8 cellular contexts compared by ENCODE assay signal in genomic region chr18:22977847-22978701, GRCh38. TPM values are rescaled to one million over a fixed set of nuclear protein-coding genes. Genes with fewer than 3 reads are reported as not detected.
DNase-seq lines count a peak whose midpoint lies in the region; ATAC-seq, FAIRE-seq and TF ChIP-seq lines count a peak whose summit lies in the region.

No MANE protein-coding gene starts in this region.

- TF ChIP-seq EP300 in K562 (IDR thresholded peaks at IDR 0.05; ENCODE audit: low read length): no peak

- no peak overlapping the region for H2AFZ ChIP-seq in K562 (ENCODE audit: low read depth, low read length)

- DNase-seq in Calu3 (peak; percentile 30), K562 (ENCODE audit: extremely low read depth in 1 of 4, low spot score in 3 of 4) (no peak), mucosa of descending colon (no peak), Right ventricle myocardium inferior (ENCODE audit: missing footprints) (no peak), posterior cingulate gyrus (no peak)
- DNase-seq in central memory CD4-positive, alpha-beta T cell: no peak
- DNase-seq in activated CD4-positive, alpha-beta T cell treated with anti-CD3 and anti-CD28 coated beads, Interleukin-2, amount 50 U/mL, for 4 hours: no peak

- CTCF ChIA-PET in Calu3 (lab: Charles Lee): interaction anchor here (0.7 to 2.5 kb wide), 10 partner anchors 13 to 179 kb away, joined by 3 to 17 read pairs (median 4); partner anchors contain the start of gene RBBP8
- CTCF ChIA-PET in K562 (lab: Yijun Ruan, JAX; ENCODE audit: low intra/inter-chr PET ratio): interaction anchor here (0.6 to 1.7 kb wide), 2 partner anchors 39 to 47 kb away, joined by 3 to 4 read pairs; no protein-coding TSS in a partner anchor

- no peaks in the 10 kb centered on the region for H3K79me2 ChIP-seq in K562 (ENCODE audit: control insufficient read depth, insufficient read depth, low read length)

- TF ChIP-seq RAD21 in K562 (CRISPR knock-in tag; conservative IDR thresholded peaks at IDR 0.05 in 1 of 2, IDR thresholded peaks at IDR 0.05 in 1 of 2): no peak

- H3K9me3 ChIP-seq in K562 (replicated peaks; ENCODE audit: control insufficient read depth, insufficient read depth, low read depth, low read length) (no peaks in the 10 kb centered on the region), mucosa of descending colon (no peaks in the 10 kb centered on the region)

- H3K36me3 Mint-ChIP-seq in Calu3 (ENCODE audit: insufficient read depth, unreplicated experiment): peaks cover 15% of the 10 kb centered on the region

- no peaks in the 10 kb centered on the region for H3K9me1 ChIP-seq in K562 (ENCODE audit: control insufficient read depth, insufficient read depth, low read length)

- no peak overlapping the region for H3K4me2 ChIP-seq in K562 (ENCODE audit: insufficient read depth, low read length)

- no peaks in the 10 kb centered on the region for H3K9me3 Mint-ChIP-seq in Calu3 (ENCODE audit: low read depth, unreplicated experiment)

- TF ChIP-seq POLR2A in K562 (conservative IDR thresholded peaks at IDR 0.05): no peak

- BruUV-seq in Calu3 (replicated peaks; lab: Mats Ljungman, UMichigan) (TSS peak; percentile 94), K562 (replicated peaks; lab: Mats Ljungman, UMichigan) (no TSS peak)

- no peak for TF ChIP-seq CTCF in Calu3 (IDR thresholded peaks at IDR 0.05; ENCODE audit: unreplicated experiment)
- TF ChIP-seq CTCF in K562 (IDR thresholded peaks at IDR 0.05 in 2 of 3, conservative IDR thresholded peaks at IDR 0.05 in 1 of 3; ENCODE audit: insufficient read depth in 2 of 3, low read depth in 1 of 3, low read length in 3 of 3): no peak
- no peak for TF ChIP-seq CTCF in mucosa of descending colon (IDR thresholded peaks at IDR 0.05)

- peak; percentile 53 for ATAC-seq in HG03432 (IDR thresholded peaks at IDR 0.05; ENCODE audit: unreplicated experiment)
- ATAC-seq in K562: no peak
- peak; percentile 9 for ATAC-seq in mucosa of descending colon
- ATAC-seq in Right ventricle myocardium inferior: no peak

- H4K20me1 ChIP-seq in K562 (replicated peaks; ENCODE audit: control insufficient read depth, insufficient read depth, low read length): no peaks in the 10 kb centered on the region

- WGBS in K562 (ENCODE audit: insufficient coverage, low coverage, missing lambda C conversion rate): 88% methylated on average over 5 of the region's 5 CpGs

- H3K27ac ChIP-seq in K562 (ENCODE audit: extremely low read depth, low read depth, low read length): no peak overlapping the region

- peaks cover 78% of the 10 kb centered on the region for H3K36me3 ChIP-seq in K562 (ENCODE audit: control insufficient read depth, insufficient read depth, low read length)
- no peaks in the 10 kb centered on the region for H3K36me3 ChIP-seq in mucosa of descending colon (ENCODE audit: low read depth)

- in situ Hi-C loops in K562 (cut with MboI): no loop called here

- H3K27ac Mint-ChIP-seq in Calu3 (ENCODE audit: unreplicated experiment): peak overlapping the region; percentile 89

- peaks cover 60% of the 10 kb centered on the region for H3K4me1 Mint-ChIP-seq in Calu3 (ENCODE audit: low read depth, unreplicated experiment)

- no peak overlapping the region for H3K9ac ChIP-seq in K562 (ENCODE audit: insufficient read depth in 1 of 2, low read depth in 2 of 2, low read length in 2 of 2)

- no peaks in the 10 kb centered on the region for H3K27me3 ChIP-seq in K562 (ENCODE audit: control insufficient read depth in 2 of 2, insufficient read depth in 2 of 2, low read length in 2 of 2)

- intact Hi-C loops in Calu3 (cut with micrococcal nuclease; ENCODE audit: unreplicated experiment): loop anchor here (5.0 kb wide), 2 partner anchors 46 to 66 kb away; partner anchors contain the start of gene RBBP8
- intact Hi-C loops in K562 (cut with micrococcal nuclease): no loop called here
- intact Hi-C loops in mucosa of descending colon (cut with DNase I, micrococcal nuclease): no loop called here
- intact Hi-C loops in Right ventricle myocardium inferior (cut with DNase I): no loop called here
- intact Hi-C loops in posterior cingulate gyrus (cut with DNase I): no loop called here

- H3K4me3 ChIP-seq in K562 (no peak overlapping the region), mucosa of descending colon (no peak overlapping the region)

- POLR2A ChIA-PET in K562 (lab: Yijun Ruan, JAX): interaction anchor here (0.7 to 1.4 kb wide), 5 partner anchors 14 to 41 kb away, joined by 3 to 7 read pairs (median 5); no protein-coding TSS in a partner anchor

- H3K27me3 Mint-ChIP-seq in Calu3 (ENCODE audit: unreplicated experiment): no peaks in the 10 kb centered on the region

- H3K4me1 ChIP-seq in K562 (replicated peaks in 1 of 2; ENCODE audit: control insufficient read depth in 2 of 2, insufficient read depth in 2 of 2, low read length in 2 of 2) (no peaks in the 10 kb centered on the region), mucosa of descending colon (ENCODE audit: low read depth) (peaks cover 5% of the 10 kb centered on the region)

- peak overlapping the region; percentile 45 for H3K4me3 Mint-ChIP-seq in Calu3 (ENCODE audit: low read depth, unreplicated experiment)

- FAIRE-seq in K562 (lab: Jason Lieb, UNC): no peak

TF ChIP-seq in K562, 482 proteins besides CTCF, POLR2A, EP300 and RAD21:
- TF ChIP-seq PBX2 (CRISPR knock-in tag; IDR thresholded peaks at IDR 0.05; ENCODE audit: low read depth) (no peak), PBX2 (tag; conservative IDR thresholded peaks at IDR 0.05; ENCODE audit: low read depth) (peak; percentile 75), MEIS2 (IDR thresholded peaks at IDR 0.05; ENCODE audit: partially characterized antibody) (peak; percentile 51), ZNF79 (CRISPR knock-in tag; IDR thresholded peaks at IDR 0.05; ENCODE audit: low read depth) (no peak)

RNA-seq across cellular contexts. Expression of gene RBBP8, which starts 44.9 kb away (rescaled TPM):
- total RNA-seq in Calu3 (2022): 55.6 and 62.4 TPM in 2 replicates
- 27.9 and 67.2 TPM in 2 replicates for total RNA-seq in K562 (2011; cell fraction: chromatin; rRNA removed; ENCODE audit: low replicate concordance)
- total RNA-seq in K562 (2011; cell fraction: nucleolus; rRNA removed): 10.7 and 16.6 TPM in 2 replicates
- total RNA-seq in K562 (2011; cell fraction: nucleoplasm; rRNA removed): 29.2 and 30.0 TPM in 2 replicates
- 34.7 and 34.8 TPM in 2 replicates for total RNA-seq in K562 (2014; rRNA removed)
- 63.1 and 71.3 TPM in 2 replicates for total RNA-seq in K562 (2014; rRNA removed; fragmentation: Illumina TruSeq; extraction: Trizol)
- total RNA-seq in K562 (2015; rRNA removed; fragmentation: Illumina TruSeq; extraction: Trizol): 49.6 and 51.5 TPM in 2 replicates
- 48.9 and 52.4 TPM in 2 replicates for total RNA-seq in K562 (2021)
- 31.0 and 54.5 TPM in 2 replicates for polyA plus RNA-seq in K562 (2011; rRNA removed)
- 8.7 and 13.6 TPM in 2 replicates for polyA plus RNA-seq in K562 (2011; cell fraction: cytosol; rRNA removed)
- 13.1 and 14.4 TPM in 2 replicates for polyA plus RNA-seq in K562 (2011; cell fraction: nucleus; rRNA removed)
- 33.5 and 36.3 TPM in 2 replicates for polyA plus RNA-seq in K562 (2012)
- 42.2 and 51.2 TPM in 2 replicates for polyA plus RNA-seq in K562 (2014; fragmentation: Illumina TruSeq; extraction: Trizol)
- polyA plus RNA-seq in K562 (2014; fragmentation: Nextera tagmentation; extraction: Ambion mirVana): 10 to 100 TPM; 28.4 to 45.6 TPM
- polyA plus RNA-seq in K562 (2014; rRNA removed): 30.7 and 38.0 TPM in 2 replicates
- polyA minus RNA-seq in K562 (2011; rRNA and poly(A)+ RNA removed): 50.4 and 62.6 TPM in 2 replicates
- polyA minus RNA-seq in K562 (2011; cell fraction: cytosol; rRNA and poly(A)+ RNA removed): 18.8 and 22.4 TPM in 2 replicates
- polyA minus RNA-seq in K562 (2011; cell fraction: nucleus; rRNA and poly(A)+ RNA removed): 17.2 and 27.7 TPM in 2 replicates
- total RNA-seq in mucosa of descending colon: 10 to 100 TPM; 18.5 to 21.4 (median 20.1) TPM
- total RNA-seq in Right ventricle myocardium inferior: 5.1 TPM

Comparison
In these comparisons a context has a peak if more than half of its experiments do, and no peak if none do; other contexts are left out.
1. ATAC-seq: peak in HG03432 (single experiment) and mucosa of descending colon (single experiment); none in K562 (single experiment) and Right ventricle myocardium inferior (single experiment).